Comparison of ENCODE assay signal across 21 cellular contexts in genomic region chr1:205824180-205824579, GRCh38. TPM values are rescaled to one million over a fixed set of nuclear protein-coding genes. Genes with fewer than 3 reads are reported as not detected.
"Had no signal": no experiment of that assay in that cellular context is flagged by ENCODE, and none has a peak within 500 bp of the region (broad histone marks: within the 10 kb centered on the region; RNA-seq: fewer than 3 reads in every experiment).

No MANE protein-coding gene starts in this region.

- ATAC-seq: body of pancreas, heart left ventricle, left lung, right cardiac atrium, T-helper 17 cell had no signal

- H3K36me3 Mint-ChIP-seq: natural killer cell had no signal

- H3K27me3 Mint-ChIP-seq: T-helper 17 cell had no signal

- DNase-seq: activated CD4-positive, alpha-beta T cell treated with anti-CD3 and anti-CD28 coated beads, Interleukin-2, amount 50 U/mL, for 48 hours; activated CD4-positive, CD25-positive, alpha-beta regulatory T cell; activated CD8-positive, alpha-beta memory T cell treated with anti-CD3 and anti-CD28 coated beads, Interleukin-2, amount 50 U/mL, for 48 hours; activated naive CD4-positive, alpha-beta T cell treated with anti-CD3 and anti-CD28 coated beads for 36 hours; amniotic stem cell; body of pancreas; central memory CD4-positive, alpha-beta T cell; cortex of kidney; effector CD8-positive, alpha-beta T cell; heart left ventricle; left lung; natural killer cell; nucleus accumbens; right cardiac atrium; stimulated activated CD4-positive, alpha-beta T cell treated with anti-CD3 and anti-CD28 coated beads, Interleukin-1b, Interleukin-23, amount 100 ng/mL, for 48 hours; stimulated activated naive B cell treated with anti-CD40 and anti-IgM and Interleukin-4, amounts not matched to agents 10 μg/mL and 1 μg/mL and 100 μg/mL, for 72 hours; T-helper 17 cell; trophoblast cell had no signal

- H3K27ac Mint-ChIP-seq: activated naive CD4-positive, alpha-beta T cell treated with anti-CD3 and anti-CD28 coated beads for 36 hours; memory B cell; progenitor cell of endocrine pancreas; stimulated activated naive B cell treated with anti-CD40 and anti-IgM and Interleukin-4, amounts not matched to agents 10 μg/mL and 1 μg/mL and 100 μg/mL, for 72 hours; T-helper 17 cell had no signal

- H3K4me3 Mint-ChIP-seq: activated naive CD4-positive, alpha-beta T cell treated with anti-CD3 and anti-CD28 coated beads for 36 hours; memory B cell; natural killer cell; stimulated activated naive B cell treated with anti-CD40 and anti-IgM and Interleukin-4, amounts not matched to agents 10 μg/mL and 1 μg/mL and 100 μg/mL, for 72 hours; T-helper 17 cell had no signal

- H3K9me3 Mint-ChIP-seq: natural killer cell had no signal

RNA-seq across cellular contexts. Expression of gene PM20D1, which starts 25.8 kb away (rescaled TPM):
- total RNA-seq: fibroblast of lung, progenitor cell of endocrine pancreas had no signal
